ENCODE assay signal across 9 cellular contexts in the genomic region with DNA sequence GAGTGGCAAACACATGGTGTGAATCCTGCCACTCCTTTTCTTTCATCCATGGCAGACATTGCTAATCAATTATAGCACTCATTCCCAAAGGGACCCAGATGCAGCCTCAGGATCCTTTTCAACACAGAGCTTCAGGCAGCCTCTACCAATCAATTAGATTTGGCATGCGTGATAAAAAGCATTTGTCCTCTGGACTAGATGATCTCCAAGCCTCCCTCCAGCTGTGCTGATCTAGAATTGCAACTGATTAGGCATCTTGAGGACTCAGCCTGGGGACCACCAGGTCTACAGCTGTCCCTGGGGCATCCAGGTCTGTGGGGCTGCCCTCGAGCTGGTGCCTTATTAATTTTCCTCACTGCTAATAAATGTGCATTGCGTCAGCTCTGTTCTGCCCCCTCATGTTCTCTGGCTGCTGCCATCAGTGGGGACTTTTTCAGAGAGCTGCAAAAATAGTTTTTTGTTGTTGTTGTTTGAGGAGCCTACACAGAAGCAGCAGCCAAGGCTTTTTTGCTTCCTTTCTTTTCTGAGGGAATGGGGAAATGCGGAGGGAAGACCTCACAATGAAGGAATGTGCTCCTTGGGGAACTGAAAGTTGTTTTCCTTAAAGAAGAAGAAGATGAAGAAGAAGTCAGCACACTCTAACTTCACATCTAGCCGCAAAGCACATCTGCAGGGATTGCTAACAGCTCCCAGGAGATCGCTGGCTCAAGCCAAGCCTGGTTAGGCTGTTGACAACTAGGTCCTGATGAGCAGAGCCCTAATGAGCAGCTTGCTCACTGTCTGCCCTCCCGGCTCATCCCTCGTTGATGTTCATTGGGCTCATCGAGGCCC. TPM values are rescaled to one million over a fixed set of nuclear protein-coding genes. Genes with fewer than 3 reads are reported as not detected.
DNase-seq lines count a peak whose midpoint lies in the region; ATAC-seq and TF ChIP-seq lines count a peak whose summit lies in the region.
"Had no signal": no experiment of that assay in that cellular context is flagged by ENCODE, and none has a peak within 500 bp of the region (broad histone marks: within the 10 kb centered on the region; RNA-seq: fewer than 3 reads in every experiment).

No MANE protein-coding gene starts in this region.

- BruUV-seq in PC-9 (replicated peaks; lab: Mats Ljungman, UMichigan), result no TSS peak

- H3K36me3 ChIP-seq in esophagus (ENCODE audit: control insufficient read depth in 2 of 2, insufficient read depth in 2 of 2, low read length in 1 of 2), result no peaks in the 10 kb centered on the region
- H3K36me3 ChIP-seq in mucosa of rectum (ENCODE audit: control insufficient read depth in 2 of 2, insufficient read depth in 2 of 2, low read length in 2 of 2), result no peaks in the 10 kb centered on the region
- H3K36me3 ChIP-seq in upper lobe of left lung, result no peaks in the 10 kb centered on the region
- no peaks in the 10 kb centered on the region for H3K36me3 ChIP-seq in PC-9 (ENCODE audit: low read depth)

- H3K27ac Mint-ChIP-seq in activated T-helper 17 cell treated with anti-CD3 and anti-CD28 coated beads, Interleukin-2, amount 50 U/mL, for 72 hours, result no peak overlapping the region

- H2AFZ ChIP-seq in PC-9, result no peak overlapping the region

- TF ChIP-seq EP300 in upper lobe of left lung (IDR thresholded peaks at IDR 0.05), result no peak

- H3K27me3 Mint-ChIP-seq in activated T-helper 17 cell treated with anti-CD3 and anti-CD28 coated beads, Interleukin-2, amount 50 U/mL, for 72 hours, result peaks cover 57% of the 10 kb centered on the region

- no peaks in the 10 kb centered on the region for H3K9me3 ChIP-seq in esophagus (ENCODE audit: control insufficient read depth in 2 of 2, insufficient read depth in 1 of 2, low read depth in 1 of 2, low read length in 1 of 2)
- no peaks in the 10 kb centered on the region for H3K9me3 ChIP-seq in mucosa of rectum (ENCODE audit: control insufficient read depth in 2 of 2, low read length in 2 of 2)
- H3K9me3 ChIP-seq in upper lobe of left lung, result no peaks in the 10 kb centered on the region
- no peaks in the 10 kb centered on the region for H3K9me3 ChIP-seq in PC-9 (ENCODE audit: insufficient read depth, low read depth)

- POLR2A ChIA-PET in PC-9 (lab: Charles Lee; ENCODE audit: unreplicated experiment), result interaction anchor here (0.7 kb wide), 1 partner anchor 359 kb away, joined by 41 read pairs; no protein-coding TSS in a partner anchor

- no peak overlapping the region for H3K4me3 Mint-ChIP-seq in activated T-helper 17 cell treated with anti-CD3 and anti-CD28 coated beads, Interleukin-2, amount 50 U/mL, for 72 hours

- TF ChIP-seq CTCF in upper lobe of left lung (IDR thresholded peaks at IDR 0.05), result no peak
- TF ChIP-seq CTCF in PC-9 (conservative IDR thresholded peaks at IDR 0.05), result no peak

- H3K27ac ChIP-seq in esophagus (ENCODE audit: low read depth in 2 of 2, low read length in 1 of 2), result peak overlapping the region; percentile 63 to 68
- peak overlapping the region; percentile 39 to 63 for H3K27ac ChIP-seq in mucosa of rectum (ENCODE audit: low read depth in 2 of 2, low read length in 2 of 2)
- peak overlapping the region; percentile 40 to 93 (median 84) for H3K27ac ChIP-seq in upper lobe of left lung
- no peak overlapping the region for H3K27ac ChIP-seq in PC-9

- no peaks in the 10 kb centered on the region for H3K4me1 Mint-ChIP-seq in activated T-helper 17 cell treated with anti-CD3 and anti-CD28 coated beads, Interleukin-2, amount 50 U/mL, for 72 hours

- CTCF ChIA-PET in PC-9 (lab: Charles Lee), result no interaction called here

- no peak overlapping the region for H3K4me3 ChIP-seq in esophagus (ENCODE audit: low read depth in 1 of 2, low read length in 2 of 2)
- H3K4me3 ChIP-seq in mucosa of rectum (ENCODE audit: low read length in 2 of 2), result no peak overlapping the region
- H3K4me3 ChIP-seq in upper lobe of left lung, result no peak overlapping the region
- H3K4me3 ChIP-seq in PC-9, result no peak overlapping the region

- no peaks in the 10 kb centered on the region for H3K36me3 Mint-ChIP-seq in activated T-helper 17 cell treated with anti-CD3 and anti-CD28 coated beads, Interleukin-2, amount 50 U/mL, for 72 hours (ENCODE audit: low read depth)

- H3K4me1 ChIP-seq in esophagus (ENCODE audit: control insufficient read depth in 2 of 2, insufficient read depth in 2 of 2, low read length in 1 of 2), result peaks cover 9 to 27% of the 10 kb centered on the region in 2 donors
- H3K4me1 ChIP-seq in mucosa of rectum (ENCODE audit: control insufficient read depth in 2 of 2, insufficient read depth in 2 of 2, low read length in 2 of 2), result peaks cover 32 to 37% of the 10 kb centered on the region in 2 donors
- peaks cover 61 to 71% (median 70%) of the 10 kb centered on the region in 4 donors for H3K4me1 ChIP-seq in upper lobe of left lung
- H3K4me1 ChIP-seq in PC-9 (replicated peaks; ENCODE audit: insufficient read depth), result peaks cover 17% of the 10 kb centered on the region

- no peaks in the 10 kb centered on the region for H4K20me1 ChIP-seq in PC-9 (ENCODE audit: insufficient read depth)

- no peaks in the 10 kb centered on the region for H3K9me3 Mint-ChIP-seq in activated T-helper 17 cell treated with anti-CD3 and anti-CD28 coated beads, Interleukin-2, amount 50 U/mL, for 72 hours

- 0 out of 2 replicates have a peak, but pooled peaks cover 3% of the 10 kb centered on the region for H3F3A ChIP-seq in PC-9 (ENCODE audit: insufficient read depth, low read depth)

- no peak overlapping the region for H3K9ac ChIP-seq in mucosa of rectum (ENCODE audit: low read depth in 1 of 2, low read length in 2 of 2)

- intact Hi-C loops in PC-9 (cut with micrococcal nuclease; ENCODE audit: unreplicated experiment), result no loop called here

- H3K4me2 ChIP-seq in PC-9, result no peak overlapping the region

- H3K79me2 ChIP-seq in PC-9 (ENCODE audit: low read depth), result no peaks in the 10 kb centered on the region

- ATAC-seq in upper lobe of left lung (ENCODE audit: low FRiP score in 2 of 2), result peak in 1 of 2 donors; percentile 64
- no peak for ATAC-seq in activated T-helper 17 cell treated with anti-CD3 and anti-CD28 coated beads, Interleukin-2, amount 50 U/mL, for 72 hours (replicated peaks)

- H3K9me2 ChIP-seq in PC-9 (ENCODE audit: insufficient read depth), result no peaks in the 10 kb centered on the region

- H3K27me3 ChIP-seq in esophagus (ENCODE audit: control insufficient read depth in 1 of 2, insufficient read depth in 2 of 2, low read length in 2 of 2) (no peaks in the 10 kb centered on the region), mucosa of rectum (ENCODE audit: control insufficient read depth in 2 of 2, insufficient read depth in 2 of 2, low read length in 2 of 2) (no peaks in the 10 kb centered on the region), upper lobe of left lung (no peaks in the 10 kb centered on the region), PC-9 (ENCODE audit: insufficient read depth, low read depth) (peaks cover 30% of the 10 kb centered on the region; the same call in 1 of the 2 replicates)

- no peak for TF ChIP-seq POLR2A in upper lobe of left lung (IDR thresholded peaks at IDR 0.05)

- WGBS in esophagus, 2 donors, result 59 to 60% methylated on average over 9 of the region's 9 CpGs
- 55 to 57% methylated on average over 6 to 9 of the region's 9 CpGs for WGBS in upper lobe of left lung, 2 donors

- DNase-seq in NCI-H446 treated with DMSO at 0.1 percent for 48 hours (lab: John Stamatoyannopoulos, UW) (peak; percentile 79), upper lobe of left lung (no peak), PC-9 (no peak), NCI-H1417 treated with DMSO at 0.1 percent for 48 hours (lab: John Stamatoyannopoulos, UW) (no peak)
- DNase-seq: NCI-H187 had no signal

RNA-seq across cellular contexts. Expression of gene ATOH8, which starts 8.8 kb away (rescaled TPM):
- 1 to 10 TPM; 3.0 to 5.9 TPM for polyA plus RNA-seq in esophagus
- 100 to 1,000 TPM in 2 of 6 donors, 10 to 100 TPM in 4; 60.2 to 121 (median 85.1) TPM for total RNA-seq in upper lobe of left lung
- total RNA-seq in PC-9 (2021), result 0.25 TPM in 1 of 2 replicates, not detected in the other
- total RNA-seq in activated T-helper 17 cell treated with anti-CD3 and anti-CD28 coated beads, Interleukin-2, amount 50 U/mL, for 72 hours, result not detected

RNA-seq across cellular contexts. Expression of gene GNLY, which starts 50.8 kb away (rescaled TPM):
- 1 to 10 TPM; 1.2 to 1.7 TPM for polyA plus RNA-seq in esophagus
- total RNA-seq in upper lobe of left lung (10 to 100 TPM; 12.2 to 24.7 (median 21.0) TPM), PC-9 (2021) (not detected in 2 replicates)
- total RNA-seq in activated T-helper 17 cell treated with anti-CD3 and anti-CD28 coated beads, Interleukin-2, amount 50 U/mL, for 72 hours, result 10 to 100 TPM; 10.6 to 32.4 TPM
- total RNA-seq: pulmonary artery endothelial cell had no signal

Comparison
In these comparisons a context has a peak if more than half of its experiments do, and no peak if none do; other contexts are left out.
1. RNA of gene ATOH8, which starts 8.8 kb away (total RNA-seq): 60.2 to 121 TPM in upper lobe of left lung; 0.25 TPM in PC-9 and not detected in activated T-helper 17 cell treated with anti-CD3 and anti-CD28 coated beads, Interleukin-2, amount 50 U/mL, for 72 hours; every median in the first group is over 10 times any median in the second.
2. RNA of gene GNLY, which starts 50.8 kb away (total RNA-seq): 10.6 to 32.4 TPM in activated T-helper 17 cell treated with anti-CD3 and anti-CD28 coated beads, Interleukin-2, amount 50 U/mL, for 72 hours and 12.2 to 24.7 TPM in upper lobe of left lung; not detected in PC-9; every median in the first group is over 10 times any median in the second.